ENCODE assay signal across 8 cellular contexts in the genomic region with DNA sequence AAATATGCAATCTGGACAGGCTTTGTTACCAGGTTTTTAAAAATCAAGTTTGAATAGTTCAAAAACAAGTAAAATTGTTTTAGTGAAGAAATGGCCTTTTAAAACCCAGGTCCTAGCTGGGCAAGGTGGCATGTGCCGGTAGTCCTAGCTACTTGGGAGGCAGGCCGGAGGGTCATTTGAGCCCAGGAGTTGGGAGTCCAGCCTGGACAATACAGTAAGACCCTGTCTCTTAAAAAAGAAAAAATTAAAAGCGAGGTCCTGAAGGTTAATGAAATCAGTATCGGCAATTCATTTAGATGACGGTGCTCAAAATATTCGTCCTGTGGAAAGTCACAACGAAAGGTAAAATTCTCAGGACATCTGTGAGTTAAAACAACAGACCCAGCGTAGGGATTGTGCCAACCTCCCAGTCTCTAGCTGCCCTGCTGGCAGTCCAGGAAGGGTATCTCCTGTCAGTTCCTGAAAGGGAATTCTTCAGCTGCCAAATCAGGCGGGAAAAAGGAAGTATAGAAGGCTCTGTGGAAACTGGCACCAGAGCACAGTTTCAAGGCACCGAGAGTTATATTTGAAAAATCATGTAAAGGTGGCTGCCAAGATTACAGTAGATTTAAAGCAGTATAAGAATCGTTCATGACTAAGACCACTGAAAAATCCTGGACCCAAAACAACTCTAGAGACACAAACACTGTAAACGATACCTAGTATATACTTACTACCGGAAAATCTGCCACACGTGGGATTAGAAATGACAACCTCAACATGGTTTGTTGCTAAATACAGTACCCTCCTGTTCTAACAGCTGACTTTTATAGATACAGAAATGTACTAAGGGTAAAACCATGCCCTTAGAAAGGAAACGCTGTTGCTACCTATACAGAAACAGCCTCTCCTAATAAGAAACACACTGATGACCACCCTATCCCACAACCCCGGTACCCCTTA. TPM values are rescaled to one million over a fixed set of nuclear protein-coding genes. Genes with fewer than 3 reads are reported as not detected.
DNase-seq lines count a peak whose midpoint lies in the region; FAIRE-seq and TF ChIP-seq lines count a peak whose summit lies in the region.

No MANE protein-coding gene starts in this region.

- H3K4me3 Mint-ChIP-seq in HFFc6 = peak overlapping the region; percentile 89

- no peak for TF ChIP-seq CTCF in HFFc6 (IDR thresholded peaks at IDR 0.05)
- TF ChIP-seq CTCF in fibroblast of mammary gland (conservative IDR thresholded peaks at IDR 0.05; ENCODE audit: control insufficient read depth, insufficient read depth, low read depth, low read length) = no peak

- H3K27ac Mint-ChIP-seq in HFFc6 = peak overlapping the region; percentile 25

- H3K36me3 Mint-ChIP-seq in HFFc6 (ENCODE audit: low read depth) = peaks cover 15% of the 10 kb centered on the region; the same call in 1 of the 2 replicates

- DNase-seq in CD1c-positive myeloid dendritic cell (ENCODE audit: extremely low spot score) (peak; percentile 27), HFFc6 (no peak), SW480 (ENCODE audit: low spot score) (peak; percentile 13), fibroblast of mammary gland (ENCODE audit: low read depth) (peak; percentile 16), pons (ENCODE audit: low spot score) (peak; percentile 36), HK-2 (ENCODE audit: unreplicated experiment) (no peak), HTR-8/SVneo (ENCODE audit: insufficient read length, low spot score) (no peak), T1000 (lab: John Stamatoyannopoulos, UW) (no peak)

- H3K4me1 Mint-ChIP-seq in HFFc6 (ENCODE audit: low read depth) = peaks cover 34% of the 10 kb centered on the region

- peak overlapping the region; percentile 68 for H3K4me3 ChIP-seq in fibroblast of mammary gland (ENCODE audit: control insufficient read depth, low read depth, low read length)

- no peaks in the 10 kb centered on the region for H3K27me3 Mint-ChIP-seq in HFFc6 (ENCODE audit: insufficient read depth)

- FAIRE-seq in HTR-8/SVneo (lab: Jason Lieb, UNC) = no peak

- no peaks in the 10 kb centered on the region for H3K9me3 Mint-ChIP-seq in HFFc6

RNA-seq across cellular contexts. Expression of gene ABHD17C, which starts 1.2 kb away (rescaled TPM):
- total RNA-seq in HFFc6 (2021; fragmentation: NEBNext Ultra II Directional; extraction: Animal tissue kit (Norgen Biotek cat#: 25700)) = 10 to 100 TPM in 5 of 6 experiments, 1 to 10 TPM in 1; 8.5 to 21.4 (median 15.9) TPM

Comparison
In these comparisons a context has a peak if more than half of its experiments do, and no peak if none do; other contexts are left out.
1. DNase-seq: peak in CD1c-positive myeloid dendritic cell (single experiment), SW480 (single experiment), fibroblast of mammary gland (single experiment) and pons (single experiment); none in HFFc6 (single experiment), HK-2 (single experiment), HTR-8/SVneo (single experiment) and T1000 (single experiment).